In genomic region chr9:120571443-120572257, GRCh38 we compare ENCODE assay signal across 9 cellular contexts. TPM values are rescaled to one million over a fixed set of nuclear protein-coding genes. Genes with fewer than 3 reads are reported as not detected.
DNase-seq lines count a peak whose midpoint lies in the region; ATAC-seq and TF ChIP-seq lines count a peak whose summit lies in the region.
"Had no signal": no experiment of that assay in that cellular context is flagged by ENCODE, and none has a peak within 500 bp of the region (broad histone marks: within the 10 kb centered on the region; RNA-seq: fewer than 3 reads in every experiment).

No MANE protein-coding gene starts in this region.

- H3K4me1 ChIP-seq in SJSA1 (replicated peaks), result peaks cover 24% of the 10 kb centered on the region
- peaks cover 16 to 32% of the 10 kb centered on the region in 2 donors for H3K4me1 ChIP-seq in thoracic aorta (ENCODE audit: control insufficient read depth in 1 of 2, low read depth in 2 of 2)

- H3K36me3 ChIP-seq in SJSA1 (peaks cover 45% of the 10 kb centered on the region), thoracic aorta (peaks cover 18% of the 10 kb centered on the region)

- H3K9me3 ChIP-seq in SJSA1 (replicated peaks) (no peaks in the 10 kb centered on the region), thoracic aorta (no peaks in the 10 kb centered on the region)

- peak; percentile 68 for ATAC-seq in thoracic aorta (ENCODE audit: insufficient number of reproducible peaks, low FRiP score, low read depth)
- ATAC-seq: activated naive CD8-positive, alpha-beta T cell treated with anti-CD3 and anti-CD28 coated beads, Interleukin-2, amount 50 U/mL, for 24 hours; stimulated activated naive CD8-positive, alpha-beta T cell treated with anti-CD3 and anti-CD28 coated beads, Interleukin-15, amount 100 ng/mL, for 72 hours had no signal

- DNase-seq in SJSA1 (ENCODE audit: low read depth in 1 of 2, low spot score in 2 of 2), result peak; percentile 69 to 85
- DNase-seq in fibroblast of gingiva (ENCODE audit: low read depth), result peak; percentile 97
- DNase-seq in midbrain (lab: John Stamatoyannopoulos, UW), result peak; percentile 78
- peak; percentile 21 for DNase-seq in thoracic aorta (ENCODE audit: low spot score)
- DNase-seq in activated effector memory CD4-positive, alpha-beta T cell treated with anti-CD3 and anti-CD28 coated beads, Interleukin-2, amount 50 U/mL, for 16 hours, result no peak
- no peak for DNase-seq in NCI-H1694 (lab: John Stamatoyannopoulos, UW)
- no peak for DNase-seq in COLO668 (lab: John Stamatoyannopoulos, UW; ENCODE audit: unreplicated experiment)
- DNase-seq: activated naive CD8-positive, alpha-beta T cell treated with anti-CD3 and anti-CD28 coated beads, Interleukin-2, amount 50 U/mL, for 24 hours; stimulated activated naive CD8-positive, alpha-beta T cell treated with anti-CD3 and anti-CD28 coated beads, Interleukin-15, amount 100 ng/mL, for 72 hours had no signal

- H3K27ac ChIP-seq in SJSA1 (peak overlapping the region; percentile 61), thoracic aorta (peak overlapping the region; percentile 62 to 67)

- TF ChIP-seq CTCF in thoracic aorta (IDR thresholded peaks at IDR 0.05), result no peak

- H3K4me3 ChIP-seq in SJSA1 (no peak overlapping the region), thoracic aorta (no peak overlapping the region)

- no peaks in the 10 kb centered on the region for H3K27me3 ChIP-seq in SJSA1 (replicated peaks)
- no peaks in the 10 kb centered on the region for H3K27me3 ChIP-seq in thoracic aorta (replicated peaks; ENCODE audit: insufficient read depth)

RNA-seq across cellular contexts. Expression of gene CDK5RAP2, which starts 8.3 kb away (rescaled TPM):
- total RNA-seq in SJSA1 (2014; rRNA removed; shearing (Covaris generic)), result 32.6 and 36.5 TPM in 2 replicates
- total RNA-seq in thoracic aorta, result 100 to 1,000 TPM in 1 of 2 donors, 10 to 100 TPM in 1; 67.8 to 132 TPM

Comparison
In these comparisons a context has a peak if more than half of its experiments do, and no peak if none do; other contexts are left out.
1. DNase-seq: peak in SJSA1 (2 of 2), fibroblast of gingiva (single experiment), midbrain (single experiment) and thoracic aorta (single experiment); none in activated effector memory CD4-positive, alpha-beta T cell treated with anti-CD3 and anti-CD28 coated beads, Interleukin-2, amount 50 U/mL, for 16 hours (single experiment), NCI-H1694 (single experiment) and COLO668 (single experiment).